25 cellular contexts compared by ENCODE assay signal in the genomic region with DNA sequence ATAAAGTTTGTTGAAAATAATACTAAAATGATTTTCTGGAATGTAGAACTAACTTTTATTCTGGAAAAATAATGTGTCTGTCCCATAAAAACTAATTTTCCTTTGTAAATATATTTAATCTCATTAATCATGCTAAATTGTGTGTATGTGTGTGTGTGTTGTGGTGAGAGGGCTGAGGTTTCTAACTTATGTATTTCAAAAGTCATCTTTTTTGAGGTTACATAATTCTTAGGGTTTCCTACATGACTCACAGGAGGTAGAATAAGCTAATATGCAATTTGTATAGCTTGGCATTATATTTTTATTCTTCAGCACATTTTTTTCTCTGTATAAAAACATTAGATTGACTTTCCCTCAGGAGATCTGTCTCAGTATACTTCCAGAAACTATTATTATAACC.
"Had no signal": no experiment of that assay in that cellular context is flagged by ENCODE, and none has a peak within 500 bp of the region (broad histone marks: within the 10 kb centered on the region; RNA-seq: fewer than 3 reads in every experiment).

No MANE protein-coding gene starts in this region.

- DNase-seq: colonic mucosa; cortex of kidney; dorsolateral prefrontal cortex; effector CD4-positive, alpha-beta T cell; effector memory CD4-positive, alpha-beta T cell; erythroblast; esophagus squamous epithelium; foreskin fibroblast; foreskin melanocyte; gastrocnemius medialis; glutamatergic neuron; head of caudate nucleus; heart right ventricle; hippocampal formation; left cardiac atrium; left lung; left ventricle myocardium superior; lower lobe of right lung; mesendoderm; midbrain; naive thymus-derived CD4-positive, alpha-beta T cell had no signal

- H3K4me3 Mint-ChIP-seq: dendritic cell treated with granulocyte-macrophage colony-stimulating factor and Interleukin-4, amounts not matched to agents 40 ng/mL and 50 ng/mL, for 4 days; memory B cell; naive thymus-derived CD4-positive, alpha-beta T cell had no signal

- H3K27ac ChIP-seq: colonic mucosa, dorsolateral prefrontal cortex, epithelial cell of prostate, esophagus squamous epithelium, gastrocnemius medialis, heart right ventricle, left lung, lower lobe of right lung had no signal

- H3K9me3 ChIP-seq: colonic mucosa, esophagus squamous epithelium, gastrocnemius medialis, left lung, lower lobe of right lung had no signal

- H3K4me1 ChIP-seq: colonic mucosa, esophagus squamous epithelium, gastrocnemius medialis, heart right ventricle, left lung, lower lobe of right lung had no signal

- H3K36me3 Mint-ChIP-seq: memory B cell; naive thymus-derived CD4-positive, alpha-beta T cell had no signal

- H3K4me3 ChIP-seq: colonic mucosa, dorsolateral prefrontal cortex, esophagus squamous epithelium, gastrocnemius medialis, heart right ventricle, left lung, lower lobe of right lung had no signal

- H3K27ac Mint-ChIP-seq: dendritic cell treated with granulocyte-macrophage colony-stimulating factor and Interleukin-4, amounts not matched to agents 40 ng/mL and 50 ng/mL, for 4 days; memory B cell; naive thymus-derived CD4-positive, alpha-beta T cell had no signal

- H3K36me3 ChIP-seq: colonic mucosa, esophagus squamous epithelium, gastrocnemius medialis, heart right ventricle, left lung, lower lobe of right lung had no signal

- H3K27me3 Mint-ChIP-seq: dendritic cell treated with granulocyte-macrophage colony-stimulating factor and Interleukin-4, amounts not matched to agents 40 ng/mL and 50 ng/mL, for 4 days; memory B cell; naive thymus-derived CD4-positive, alpha-beta T cell had no signal

- H3K27me3 ChIP-seq: colonic mucosa, dorsolateral prefrontal cortex, esophagus squamous epithelium, gastrocnemius medialis, left lung had no signal

- H3K4me1 Mint-ChIP-seq: memory B cell; naive thymus-derived CD4-positive, alpha-beta T cell had no signal

- ATAC-seq: esophagus mucosa; gastrocnemius medialis; heart right ventricle; left cardiac atrium; left lung; left ventricle myocardium superior; lower lobe of right lung; naive thymus-derived CD4-positive, alpha-beta T cell had no signal
